Comparison of ENCODE assay signal across 8 cellular contexts in genomic region chr7:141550694-141551079, GRCh38. TPM values are rescaled to one million over a fixed set of nuclear protein-coding genes. Genes with fewer than 3 reads are reported as not detected.
DNase-seq lines count a peak whose midpoint lies in the region; ATAC-seq and TF ChIP-seq lines count a peak whose summit lies in the region.

No MANE protein-coding gene starts in this region.

- peaks cover 0 to 4% of the 10 kb centered on the region in 2 donors for H3K4me1 ChIP-seq in breast epithelium

- TF ChIP-seq CTCF in 22Rv1 (IDR thresholded peaks at IDR 0.05) (no peak), breast epithelium (IDR thresholded peaks at IDR 0.05) (no peak), kidney epithelial cell (IDR thresholded peaks at IDR 0.05; ENCODE audit: insufficient read depth, low read length, poor library complexity, severe bottlenecking) (no peak)

- H3K4me3 ChIP-seq in breast epithelium, result peak overlapping the region; percentile 74 to 99 (median 90)
- H3K4me3 ChIP-seq in kidney epithelial cell (ENCODE audit: low read depth, low read length), result peak overlapping the region; percentile 88

- H3K27me3 ChIP-seq in breast epithelium, result no peaks in the 10 kb centered on the region
- H3K27me3 ChIP-seq in kidney epithelial cell (ENCODE audit: control insufficient read depth, insufficient read depth, low read length), result no peaks in the 10 kb centered on the region

- H3K36me3 ChIP-seq in breast epithelium (no peaks in the 10 kb centered on the region), kidney epithelial cell (ENCODE audit: control insufficient read depth, insufficient read depth, low read length) (no peaks in the 10 kb centered on the region)

- intact Hi-C loops in breast epithelium (cut with DNase I; ENCODE audit: low total_unique reads), result no loop called here

- no peak for TF ChIP-seq POLR2A in breast epithelium (IDR thresholded peaks at IDR 0.05)

- no peaks in the 10 kb centered on the region for H3K9me3 ChIP-seq in breast epithelium

- H3K27ac ChIP-seq in 22Rv1 (peak overlapping the region; percentile 55), breast epithelium (peak overlapping the region; percentile 70 to 83), substantia nigra (ENCODE audit: low read depth, low read length, poor library complexity, severe bottlenecking) (peak overlapping the region; percentile 73)

- ATAC-seq in GM18502 (IDR thresholded peaks at IDR 0.05; ENCODE audit: poor library complexity, unreplicated experiment), result peak; percentile 15
- no peak for ATAC-seq in GM21737 (IDR thresholded peaks at IDR 0.05; ENCODE audit: unreplicated experiment)

- DNase-seq in M059J (ENCODE audit: low read depth), result peak; percentile 43
- DNase-seq in breast epithelium (ENCODE audit: low spot score in 2 of 2), result peak in 1 of 2 donors; percentile 21
- DNase-seq in kidney epithelial cell (ENCODE audit: low read depth), result no peak
- peak in 21 of 49 donors; percentile 3 to 71 (median 25) for DNase-seq in substantia nigra (lab: John Stamatoyannopoulos, UW)
- no peak for DNase-seq in hippocampal formation (lab: John Stamatoyannopoulos, UW)

RNA-seq across cellular contexts. Expression of gene AGK, which starts 0.5 kb away (rescaled TPM):
- 42.2 and 44.7 TPM in 2 replicates for total RNA-seq in M059J (2014; rRNA removed; shearing (Covaris generic))
- total RNA-seq in breast epithelium, result 10 to 100 TPM; 14.7 to 33.1 (median 28.5) TPM
- total RNA-seq in kidney epithelial cell, result 31.7 and 35.3 TPM in 2 replicates
